In the genomic region with DNA sequence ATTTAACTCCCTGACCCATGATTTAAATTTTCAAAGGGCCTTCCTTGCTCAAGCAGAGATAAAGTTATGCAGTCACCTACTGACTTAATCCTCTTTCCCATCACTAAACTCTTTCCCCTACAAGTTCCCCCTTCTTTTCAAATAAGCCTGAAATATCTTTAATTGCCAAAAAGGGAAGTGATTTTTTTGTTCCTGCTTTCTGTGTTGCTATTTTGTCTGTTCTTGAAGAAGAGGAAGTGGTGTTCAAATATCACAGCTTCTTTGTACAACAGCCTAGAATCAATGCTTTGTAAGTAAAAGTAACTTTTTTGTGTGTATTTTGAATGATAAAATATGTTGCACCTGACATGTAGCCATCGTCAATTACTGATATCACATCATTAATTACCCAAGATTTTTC, we compare ENCODE assay signal across 17 cellular contexts.
A peak's percentile ranks its signal among the peaks of the same experiment; 100 is the strongest.
DNase-seq lines count a peak whose midpoint lies in the region; TF ChIP-seq lines count a peak whose summit lies in the region.
"Had no signal": no experiment of that assay in that cellular context is flagged by ENCODE, and none has a peak within 500 bp of the region (broad histone marks: within the 10 kb centered on the region; RNA-seq: fewer than 3 reads in every experiment).

No MANE protein-coding gene starts in this region.

- no peaks in the 10 kb centered on the region for H3K27me3 Mint-ChIP-seq in endothelial cell (ENCODE audit: unreplicated experiment)
- H3K27me3 Mint-ChIP-seq: effector memory CD8-positive, alpha-beta T cell; T-helper 17 cell had no signal

- peaks cover 6% of the 10 kb centered on the region for H3K4me1 Mint-ChIP-seq in endothelial cell (ENCODE audit: unreplicated experiment)
- H3K4me1 Mint-ChIP-seq: stimulated activated effector memory CD8-positive, alpha-beta T cell treated with anti-CD3 and anti-CD28 coated beads, Interleukin-12 subunit alpha, Interleukin-12 subunit beta, amount 100 ng/mL, for 72 hours; T-helper 17 cell had no signal

- H3K27ac Mint-ChIP-seq in endothelial cell (ENCODE audit: unreplicated experiment) = peak overlapping the region; percentile 49
- H3K27ac Mint-ChIP-seq: activated naive CD4-positive, alpha-beta T cell treated with anti-CD3 and anti-CD28 coated beads, Interleukin-2, amount 50 U/mL, for 72 hours; effector memory CD8-positive, alpha-beta T cell; stimulated activated effector memory CD8-positive, alpha-beta T cell treated with anti-CD3 and anti-CD28 coated beads, Interleukin-12 subunit alpha, Interleukin-12 subunit beta, amount 100 ng/mL, for 72 hours; T-helper 17 cell had no signal

- no peak overlapping the region for H3K4me3 Mint-ChIP-seq in endothelial cell (ENCODE audit: unreplicated experiment)
- H3K4me3 Mint-ChIP-seq: effector memory CD8-positive, alpha-beta T cell; stimulated activated effector memory CD8-positive, alpha-beta T cell treated with anti-CD3 and anti-CD28 coated beads, Interleukin-12 subunit alpha, Interleukin-12 subunit beta, amount 100 ng/mL, for 72 hours; T-helper 17 cell had no signal

- TF ChIP-seq CTCF in endothelial cell (IDR thresholded peaks at IDR 0.05; ENCODE audit: unreplicated experiment) = no peak

- no peaks in the 10 kb centered on the region for H3K36me3 Mint-ChIP-seq in endothelial cell (ENCODE audit: low read depth, unreplicated experiment)
- H3K36me3 Mint-ChIP-seq: activated naive CD4-positive, alpha-beta T cell treated with anti-CD3 and anti-CD28 coated beads, Interleukin-2, amount 50 U/mL, for 72 hours; stimulated activated effector memory CD8-positive, alpha-beta T cell treated with anti-CD3 and anti-CD28 coated beads, Interleukin-12 subunit alpha, Interleukin-12 subunit beta, amount 100 ng/mL, for 72 hours had no signal

- peak; percentile 94 to 96 for DNase-seq in Kasumi-1 (lab: John Stamatoyannopoulos, UW)
- DNase-seq in RPMI8226 = peak; percentile 31
- no peak for DNase-seq in endothelial cell (ENCODE audit: low spot score)
- DNase-seq in SW 1271 (lab: John Stamatoyannopoulos, UW) = no peak
- DNase-seq in foreskin melanocyte = no peak
- DNase-seq in NCI-H2081 treated with DMSO at 0.1 percent for 48 hours (lab: John Stamatoyannopoulos, UW) = no peak
- DNase-seq in C1 segment of cervical spinal cord (lab: John Stamatoyannopoulos, UW) = no peak
- DNase-seq: effector memory CD8-positive, alpha-beta T cell; heart left ventricle; left lung; NCI-H187; NK-92 treated with Interleukin-12 subunit alpha and Interleukin-12 subunit beta, amount 100 ng/mL, for 24 hours; SHP77; T-helper 17 cell; thyroid gland had no signal

- H3K9me3 Mint-ChIP-seq in endothelial cell (ENCODE audit: unreplicated experiment) = no peaks in the 10 kb centered on the region

Comparison
In these comparisons a context has a peak if more than half of its experiments do, and no peak if none do; other contexts are left out.
1. DNase-seq: peak in Kasumi-1 (2 of 2) and RPMI8226 (single experiment); none in endothelial cell (single experiment), SW 1271 (0 of 2), foreskin melanocyte (single experiment), NCI-H2081 treated with DMSO at 0.1 percent for 48 hours (single experiment) and C1 segment of cervical spinal cord (0 of 14).